18 cellular contexts compared by ENCODE assay signal in the genomic region with DNA sequence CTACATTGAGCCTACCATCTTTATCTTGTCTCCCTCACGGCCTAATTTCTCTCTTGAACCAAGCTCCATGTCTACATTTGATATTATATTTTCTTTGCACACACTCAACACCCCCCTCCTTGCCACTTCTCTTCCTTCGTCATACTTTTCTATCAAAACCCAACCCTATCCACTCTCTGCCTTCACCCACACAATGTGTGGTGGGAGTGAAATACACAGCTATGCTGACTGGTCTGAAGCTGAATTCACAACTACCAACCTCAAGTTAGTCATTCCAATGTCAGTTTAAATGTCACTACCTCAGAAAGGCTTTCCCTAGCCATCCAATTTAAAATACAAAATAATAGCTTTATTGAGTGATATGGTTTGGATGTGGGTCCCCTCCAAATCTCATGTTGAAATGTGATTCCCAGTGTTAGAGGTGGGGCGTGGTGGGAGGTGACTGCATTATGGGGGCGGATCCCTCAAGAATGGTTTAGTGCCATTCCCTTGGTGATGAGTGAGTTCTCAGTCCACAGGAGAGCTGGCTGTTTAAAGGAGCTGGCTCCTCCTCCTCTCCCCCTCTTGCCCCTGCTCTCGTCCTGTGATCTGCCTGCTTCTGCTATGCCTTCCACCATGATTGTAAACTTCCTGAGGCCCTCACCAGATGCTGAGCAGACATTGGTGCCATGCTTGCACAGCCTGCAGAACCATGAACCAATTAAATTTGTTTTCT.
A peak's percentile ranks its signal among the peaks of the same experiment; 100 is the strongest.
DNase-seq lines count a peak whose midpoint lies in the region; ATAC-seq, FAIRE-seq and TF ChIP-seq lines count a peak whose summit lies in the region.
"Had no signal": no experiment of that assay in that cellular context is flagged by ENCODE, and none has a peak within 500 bp of the region (broad histone marks: within the 10 kb centered on the region; RNA-seq: fewer than 3 reads in every experiment).

No MANE protein-coding gene starts in this region.

- POLR2A ChIA-PET in activated CD4-positive, alpha-beta memory T cell treated with anti-CD3 and anti-CD28 coated beads, Interleukin-2, amount 10 ng/mL, durations not matched to agents 7 days and 5 days (lab: Charles Lee), result interaction anchor here (0.6 to 2.0 kb wide), 3 partner anchors 28 to 266 kb away, joined by 3 to 6 read pairs (median 3); no protein-coding TSS in a partner anchor

- H3K4me3 Mint-ChIP-seq in activated CD4-positive, alpha-beta memory T cell treated with anti-CD3 and anti-CD28 coated beads, Interleukin-2, amount 10 ng/mL, durations not matched to agents 7 days and 5 days, result no peak overlapping the region
- peak overlapping the region in 1 of 5 donors; percentile 6 for H3K4me3 Mint-ChIP-seq in immature natural killer cell

- no peak for DNase-seq in activated CD4-positive, CD25-positive, alpha-beta regulatory T cell (lab: John Stamatoyannopoulos, UW)
- DNase-seq in GM12891 (ENCODE audit: insufficient read length, low spot score) (no peak), immature natural killer cell (peak in 2 of 3 donors; percentile 23 to 31), SHP77 (lab: John Stamatoyannopoulos, UW) (no peak)
- no peak for DNase-seq in activated CD4-positive, alpha-beta memory T cell treated with anti-CD3 and anti-CD28 coated beads, Interleukin-2, amount 10 ng/mL, durations not matched to agents 7 days and 5 days
- DNase-seq: 8988T; activated CD4-positive, alpha-beta T cell treated with anti-CD3 and anti-CD28 coated beads, Interleukin-2, amount 50 U/mL, for 4 hours; GF-D8; NCI-H2029; stomach; upper lobe of right lung had no signal

- TF ChIP-seq POLR2A in GM12891 (IDR thresholded peaks at IDR 0.05; ENCODE audit: low read depth, low read length), result no peak

- ATAC-seq in activated CD4-positive, CD25-positive, alpha-beta regulatory T cell treated with anti-CD3 and anti-CD28 coated beads, Interleukin-2, amount 50 U/mL, for 24 hours, result peak; percentile 72 to 81
- ATAC-seq in HG03196 (IDR thresholded peaks at IDR 0.05; ENCODE audit: unreplicated experiment), result no peak
- ATAC-seq in HG03520 (IDR thresholded peaks at IDR 0.05; ENCODE audit: unreplicated experiment), result no peak
- ATAC-seq: esophagus mucosa, K562, Right ventricle myocardium inferior, sciatic nerve, upper lobe of right lung had no signal

- H3K36me3 Mint-ChIP-seq in activated CD4-positive, alpha-beta memory T cell treated with anti-CD3 and anti-CD28 coated beads, Interleukin-2, amount 10 ng/mL, durations not matched to agents 7 days and 5 days (ENCODE audit: low read depth), result peaks cover 26% of the 10 kb centered on the region
- H3K36me3 Mint-ChIP-seq in immature natural killer cell, result no peaks in the 10 kb centered on the region

- H3K27ac Mint-ChIP-seq in activated CD4-positive, alpha-beta memory T cell treated with anti-CD3 and anti-CD28 coated beads, Interleukin-2, amount 10 ng/mL, durations not matched to agents 7 days and 5 days, result peak overlapping the region; percentile 19
- H3K27ac Mint-ChIP-seq in immature natural killer cell, result peak overlapping the region in 5 of 6 donors; percentile 36 to 77 (median 74)

- peak; percentile 71 for FAIRE-seq in GM12891 (lab: Jason Lieb, UNC)
- FAIRE-seq: K562 had no signal

- H3K9me3 Mint-ChIP-seq in activated CD4-positive, alpha-beta memory T cell treated with anti-CD3 and anti-CD28 coated beads, Interleukin-2, amount 10 ng/mL, durations not matched to agents 7 days and 5 days, result peaks cover 7% of the 10 kb centered on the region
- H3K9me3 Mint-ChIP-seq in immature natural killer cell, result no peaks in the 10 kb centered on the region

- no peaks in the 10 kb centered on the region for H3K27me3 Mint-ChIP-seq in activated CD4-positive, alpha-beta memory T cell treated with anti-CD3 and anti-CD28 coated beads, Interleukin-2, amount 10 ng/mL, durations not matched to agents 7 days and 5 days
- peaks cover 0 to 5% (median 0%) of the 10 kb centered on the region in 3 donors for H3K27me3 Mint-ChIP-seq in immature natural killer cell (ENCODE audit: low read depth in 3 of 3)

- H3K4me1 Mint-ChIP-seq in activated CD4-positive, alpha-beta memory T cell treated with anti-CD3 and anti-CD28 coated beads, Interleukin-2, amount 10 ng/mL, durations not matched to agents 7 days and 5 days, result peaks cover 51% of the 10 kb centered on the region
- peaks cover 51 to 67% of the 10 kb centered on the region in 2 donors for H3K4me1 Mint-ChIP-seq in immature natural killer cell

- CTCF ChIA-PET in activated CD4-positive, alpha-beta memory T cell treated with anti-CD3 and anti-CD28 coated beads, Interleukin-2, amount 10 ng/mL, durations not matched to agents 7 days and 5 days (lab: Charles Lee), result interaction anchor here (0.6 to 1.4 kb wide), 2 partner anchors 184 to 199 kb away, joined by 3 to 4 read pairs; no protein-coding TSS in a partner anchor

TF ChIP-seq in GM12891, 5 proteins besides CTCF, POLR2A, EP300 and RAD21:
- no peak for TF ChIP-seq POLR2AphosphoS5 (IDR thresholded peaks at IDR 0.05; ENCODE audit: low read depth, low read length)
- no peak for TF ChIP-seq SPI1 (IDR thresholded peaks at IDR 0.05; ENCODE audit: low read depth, low read length)
- TF ChIP-seq TAF1 (IDR thresholded peaks at IDR 0.05; ENCODE audit: low read depth, low read length), result no peak
- TF ChIP-seq POU2F2 (IDR thresholded peaks at IDR 0.05; ENCODE audit: low read depth, low read length), result no peak
- TF ChIP-seq PAX5 (IDR thresholded peaks at IDR 0.05; ENCODE audit: insufficient read depth, low read length, severe bottlenecking), result no peak

Comparison
In these comparisons a context has a peak if more than half of its experiments do, and no peak if none do; other contexts are left out.
1. ATAC-seq: peak in activated CD4-positive, CD25-positive, alpha-beta regulatory T cell treated with anti-CD3 and anti-CD28 coated beads, Interleukin-2, amount 50 U/mL, for 24 hours (2 of 2); none in HG03196 (single experiment) and HG03520 (single experiment).
2. DNase-seq: peak in immature natural killer cell (2 of 3); none in activated CD4-positive, CD25-positive, alpha-beta regulatory T cell (0 of 4), GM12891 (single experiment), activated CD4-positive, alpha-beta memory T cell treated with anti-CD3 and anti-CD28 coated beads, Interleukin-2, amount 10 ng/mL, durations not matched to agents 7 days and 5 days (single experiment) and SHP77 (0 of 2).